ENCODE assay signal across 23 cellular contexts in the genomic region with DNA sequence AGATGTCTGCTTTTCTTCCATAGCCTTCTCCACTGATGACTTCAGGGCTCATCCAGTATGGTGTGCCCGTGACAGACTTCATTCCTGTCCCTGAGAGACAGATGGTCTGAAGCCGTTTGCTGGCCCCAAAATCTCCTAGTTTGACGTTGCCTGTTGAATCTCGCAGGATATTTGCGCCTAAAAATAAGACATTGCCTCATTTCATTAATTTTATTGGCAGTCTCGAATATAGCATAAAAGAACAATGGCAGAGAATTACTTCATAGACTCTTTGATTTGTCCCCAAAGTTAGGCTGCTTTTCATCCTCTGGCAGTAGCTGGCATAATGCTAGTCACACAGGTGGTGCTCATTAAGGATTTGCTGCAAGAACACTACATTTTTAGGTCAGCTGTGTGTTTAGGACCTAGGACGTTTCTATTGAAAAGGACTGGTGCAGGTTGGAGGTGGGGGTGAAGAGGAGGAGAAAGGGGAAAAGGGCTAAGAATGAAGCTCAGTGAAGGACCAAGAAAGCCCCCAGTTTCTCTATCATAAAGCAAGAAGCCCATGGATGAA.
"Had no signal": no experiment of that assay in that cellular context is flagged by ENCODE, and none has a peak within 500 bp of the region (broad histone marks: within the 10 kb centered on the region; RNA-seq: fewer than 3 reads in every experiment).

No MANE protein-coding gene starts in this region.

- ATAC-seq: activated naive CD4-positive, alpha-beta T cell treated with anti-CD3 and anti-CD28 coated beads, Interleukin-2, amount 50 U/mL, for 72 hours; effector memory CD8-positive, alpha-beta T cell; heart left ventricle; naive thymus-derived CD4-positive, alpha-beta T cell; right cardiac atrium; stimulated activated naive CD8-positive, alpha-beta T cell treated with anti-CD3 and anti-CD28 coated beads, Interleukin-15, Interleukin-2, amounts not matched to agents 100 U/mL and 50 U/mL, for 24 hours; T-helper 17 cell had no signal

- DNase-seq: activated CD4-positive, alpha-beta memory T cell treated with anti-CD3 and anti-CD28 coated beads for 36 hours; activated CD4-positive, alpha-beta T cell treated with anti-CD3 and anti-CD28 coated beads, Interleukin-2, amount 10 ng/mL, durations not matched to agents 24 days and 14 days; activated CD4-positive, CD25-positive, alpha-beta regulatory T cell treated with anti-CD3 and anti-CD28 coated beads, Interleukin-2, amount 50 U/mL, for 72 hours; activated T-cell treated with anti-CD3 and anti-CD28 coated beads, Interleukin-2, amount 50 U/mL, for 48 hours; effector memory CD8-positive, alpha-beta T cell; foreskin fibroblast; heart left ventricle; hypothalamus; immature natural killer cell; midbrain; naive thymus-derived CD4-positive, alpha-beta T cell; occipital lobe; right cardiac atrium; stimulated activated CD4-positive, alpha-beta T cell treated with anti-CD3 and anti-CD28 coated beads, Interleukin-2, amount 100 ng/mL, for 48 hours; stimulated activated naive CD8-positive, alpha-beta T cell treated with anti-CD3 and anti-CD28 coated beads, Interleukin-15, Interleukin-2, amounts not matched to agents 100 U/mL and 50 U/mL, for 24 hours; T-helper 17 cell; T1000; testis; transverse colon; WERI-Rb-1 had no signal

- H3K9me3 ChIP-seq: heart left ventricle, testis, transverse colon had no signal

- H3K27ac ChIP-seq: coronary artery, heart left ventricle, testis, transverse colon, WERI-Rb-1 had no signal

- H3K4me1 ChIP-seq: heart left ventricle, testis had no signal

- H3K27me3 ChIP-seq: dorsolateral prefrontal cortex, heart left ventricle, testis, transverse colon had no signal

- H3K4me3 ChIP-seq: coronary artery, dorsolateral prefrontal cortex, heart left ventricle, testis, transverse colon had no signal
